Comparison of ENCODE assay signal across 8 cellular contexts in genomic region chr21:32727728-32728454, GRCh38.
DNase-seq lines count a peak whose midpoint lies in the region; ATAC-seq lines count a peak whose summit lies in the region.

SYNJ1 (minus strand) TSS chr21:32728013; CDS start chr21:32726895, 1,118 bp downstream.

- ATAC-seq in GM19043 (IDR thresholded peaks at IDR 0.05; ENCODE audit: low read depth, unreplicated experiment): peak; percentile 90
- ATAC-seq in HG03354 (IDR thresholded peaks at IDR 0.05; ENCODE audit: poor library complexity, severe bottlenecking, unreplicated experiment): peak; percentile 94

- DNase-seq in AG20443 (ENCODE audit: low spot score): peak; percentile 99
- peak; percentile 81 to 95 for DNase-seq in NCI-H446 (lab: John Stamatoyannopoulos, UW)
- DNase-seq in activated CD4-positive, CD25-positive, alpha-beta regulatory T cell treated with anti-CD3 and anti-CD28 coated beads, Interleukin-2, amount 50 U/mL, for 16 hours (ENCODE audit: low read depth, low spot score): peak; percentile 91
- peak; percentile 94 for DNase-seq in central memory CD4-positive, alpha-beta T cell
- DNase-seq in islet precursor cell: peak; percentile 98
- peak; percentile 91 for DNase-seq in stimulated activated CD4-positive, alpha-beta T cell treated with anti-CD3 and anti-CD28 coated beads, Interleukin-12 subunit alpha, Interleukin-12 subunit beta, amount 100 ng/mL, for 4 hours

Comparison
In these comparisons a context has a peak if more than half of its experiments do, and no peak if none do; other contexts are left out.
1. Peak in every context shown above with its lines: DNase-seq and ATAC-seq.